Comparison of ENCODE assay signal across 9 cellular contexts in the genomic region with DNA sequence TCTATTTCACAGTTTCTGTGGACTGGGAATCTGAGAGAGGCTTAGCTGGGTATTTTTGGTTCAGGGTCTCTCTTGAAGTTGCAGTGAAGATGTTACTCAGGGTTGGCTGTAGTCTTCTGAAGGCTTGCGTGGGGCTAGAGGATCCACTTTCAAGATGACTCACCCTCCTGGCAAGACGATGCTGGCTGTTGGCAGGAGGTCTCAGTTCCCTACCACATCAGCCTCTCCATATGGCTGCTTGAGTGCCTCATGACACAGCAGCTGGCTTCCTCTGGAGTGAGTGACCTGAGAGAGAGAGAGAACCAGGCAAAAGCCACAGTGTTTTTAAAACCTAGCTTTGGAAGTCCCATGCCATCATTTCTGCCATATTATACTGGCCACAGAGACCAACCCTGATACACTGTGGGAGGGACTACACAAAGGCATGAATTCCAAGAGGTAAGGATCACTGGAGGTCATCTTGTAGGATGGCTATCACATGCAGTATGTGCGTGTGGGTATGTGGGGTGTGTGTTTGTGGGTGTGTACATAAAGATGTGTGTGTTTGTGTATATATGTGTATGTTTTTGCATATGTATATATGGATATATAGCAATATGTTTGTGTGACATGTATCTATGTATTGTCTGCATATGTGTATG.
DNase-seq lines count a peak whose midpoint lies in the region; ATAC-seq, FAIRE-seq and TF ChIP-seq lines count a peak whose summit lies in the region.
"Had no signal": no experiment of that assay in that cellular context is flagged by ENCODE, and none has a peak within 500 bp of the region (broad histone marks: within the 10 kb centered on the region; RNA-seq: fewer than 3 reads in every experiment).

No MANE protein-coding gene starts in this region.

- peaks cover 64% of the 10 kb centered on the region for H3K27me3 Mint-ChIP-seq in nephron progenitor cell (ENCODE audit: low read depth, poor library complexity)

- TF ChIP-seq CTCF in NB4 (IDR thresholded peaks at IDR 0.05; ENCODE audit: low read depth, low read length) (no peak), brain microvascular endothelial cell (IDR thresholded peaks at IDR 0.05; ENCODE audit: low read depth, low read length, missing control alignments) (no peak), nephron progenitor cell (IDR thresholded peaks at IDR 0.05) (no peak)

- peaks cover 4% of the 10 kb centered on the region for H3K4me1 Mint-ChIP-seq in nephron progenitor cell
- H3K4me1 Mint-ChIP-seq: memory B cell had no signal

- no peak overlapping the region for H3K27ac ChIP-seq in brain microvascular endothelial cell

- ATAC-seq in HG02588 (IDR thresholded peaks at IDR 0.05; ENCODE audit: unreplicated experiment) (peak; percentile 84), HG02763 (IDR thresholded peaks at IDR 0.05; ENCODE audit: unreplicated experiment) (no peak)

- peak; percentile 69 for FAIRE-seq in GM18507 (lab: Jason Lieb, UNC)

- DNase-seq in GM18507 (ENCODE audit: extremely low spot score, insufficient read length, low read depth), result no peak
- peak; percentile 91 for DNase-seq in NB4 (ENCODE audit: low read depth)
- peak; percentile 90 for DNase-seq in brain microvascular endothelial cell
- peak; percentile 75 for DNase-seq in non-pigmented ciliary epithelial cell (ENCODE audit: low read depth)
- DNase-seq in nephron progenitor cell, result no peak
- DNase-seq in globus pallidus (ENCODE audit: low spot score), result no peak

- H3K36me3 ChIP-seq in brain microvascular endothelial cell (replicated peaks), result no peaks in the 10 kb centered on the region

- in situ Hi-C loops in brain microvascular endothelial cell (cut with HindIII; ENCODE audit: low pct_ligation_motif_present, low sequenced_read_pairs), result no loop called here

- no peak overlapping the region for H3K27ac Mint-ChIP-seq in nephron progenitor cell
- H3K27ac Mint-ChIP-seq: memory B cell had no signal

- peaks cover 31% of the 10 kb centered on the region for H3K27me3 ChIP-seq in brain microvascular endothelial cell (replicated peaks)

- no peak overlapping the region for H3K4me3 ChIP-seq in NB4 (ENCODE audit: low read depth, low read length)
- no peak overlapping the region for H3K4me3 ChIP-seq in brain microvascular endothelial cell (ENCODE audit: low read depth, low read length)

- H3K36me3 Mint-ChIP-seq in nephron progenitor cell (ENCODE audit: low read depth), result no peaks in the 10 kb centered on the region

- no peak for TF ChIP-seq POLR2A in NB4 (IDR thresholded peaks at IDR 0.05; ENCODE audit: extremely low read depth, insufficient read length)

- no peaks in the 10 kb centered on the region for H3K9me3 Mint-ChIP-seq in nephron progenitor cell
- H3K9me3 Mint-ChIP-seq: memory B cell had no signal

- H3K4me3 Mint-ChIP-seq in nephron progenitor cell, result no peak overlapping the region
- H3K4me3 Mint-ChIP-seq: memory B cell had no signal

Comparison
In these comparisons a context has a peak if more than half of its experiments do, and no peak if none do; other contexts are left out.
1. DNase-seq: peak in NB4 (single experiment), brain microvascular endothelial cell (single experiment) and non-pigmented ciliary epithelial cell (single experiment); none in GM18507 (single experiment), nephron progenitor cell (single experiment) and globus pallidus (single experiment).